23 cellular contexts compared by ENCODE assay signal in genomic region chr1:13871413-13871812, GRCh38.
"Had no signal": no experiment of that assay in that cellular context is flagged by ENCODE, and none has a peak within 500 bp of the region (broad histone marks: within the 10 kb centered on the region; RNA-seq: fewer than 3 reads in every experiment).

No MANE protein-coding gene starts in this region.

- H3K4me1 ChIP-seq: left ventricle myocardium inferior, right atrium auricular region, stomach, testis, thyroid gland, transverse colon, upper lobe of left lung, vagina had no signal

- H3K4me3 ChIP-seq: left ventricle myocardium inferior, lung, ovary, right atrium auricular region, skin epidermis, stomach, testis, thyroid gland, transverse colon, upper lobe of left lung, vagina had no signal

- FAIRE-seq: islet of Langerhans, kidney had no signal

- H3K27ac ChIP-seq: left ventricle myocardium inferior, ovary, right atrium auricular region, skin epidermis, stomach, testis, thyroid gland, transverse colon, upper lobe of left lung, vagina had no signal

- DNase-seq: hypothalamus; immature natural killer cell; kidney; left ventricle myocardium inferior; mesendoderm; naive thymus-derived CD4-positive, alpha-beta T cell; ovary; stimulated activated CD4-positive, alpha-beta T cell treated with anti-CD3 and anti-CD28 coated beads, Interleukin-12 subunit alpha, Interleukin-12 subunit beta, amount 100 ng/mL, for 4 hours; stimulated activated CD4-positive, alpha-beta T cell treated with anti-CD3 and anti-CD28 coated beads, Interleukin-15, amount 100 ng/mL, for 24 hours; stimulated activated CD4-positive, alpha-beta T cell treated with anti-CD3 and anti-CD28 coated beads, Interleukin-2, amount 100 ng/mL, for 24 hours; stimulated activated CD4-positive, alpha-beta T cell treated with anti-CD3 and anti-CD28 coated beads, Interleukin-4, amount 100 ng/mL, for 1 hour; stimulated activated naive B cell treated with anti-CD40 and anti-IgM and Interleukin-4, amounts not matched to agents 10 μg/mL and 1 μg/mL and 100 μg/mL, for 72 hours; stimulated activated naive CD8-positive, alpha-beta T cell treated with anti-CD3 and anti-CD28 coated beads, Interleukin-15, Interleukin-2, amounts not matched to agents 100 U/mL and 50 U/mL, for 24 hours; stomach; testis; thyroid gland; transverse colon; upper lobe of left lung had no signal

- H3K36me3 ChIP-seq: left ventricle myocardium inferior, ovary, right atrium auricular region, stomach, thyroid gland, transverse colon, upper lobe of left lung, vagina had no signal

- H3K27me3 ChIP-seq: ovary, right atrium auricular region, testis, thyroid gland, upper lobe of left lung, vagina had no signal

- H3K9me3 ChIP-seq: left ventricle myocardium inferior, ovary, right atrium auricular region, testis, thyroid gland, transverse colon, upper lobe of left lung, vagina had no signal
